Comparison of ENCODE assay signal across 13 cellular contexts in genomic region chr16:56265746-56266145, GRCh38.
"Had no signal": no experiment of that assay in that cellular context is flagged by ENCODE, and none has a peak within 500 bp of the region (broad histone marks: within the 10 kb centered on the region; RNA-seq: fewer than 3 reads in every experiment).

No MANE protein-coding gene starts in this region.

- H3K27ac ChIP-seq: foreskin keratinocyte, pancreas, SJSA1, skin epidermis, VCaP had no signal

- H3K27me3 Mint-ChIP-seq: brain had no signal

- DNase-seq: activated CD4-positive, alpha-beta T cell treated with anti-CD3 and anti-CD28 coated beads for 4 hours; activated CD8-positive, alpha-beta memory T cell treated with anti-CD3 and anti-CD28 coated beads for 24 hours; activated naive CD4-positive, alpha-beta T cell treated with anti-CD3 and anti-CD28 coated beads, Interleukin-2, amount 50 U/mL, for 16 hours; amniotic stem cell; foreskin keratinocyte; pancreas; stimulated activated CD4-positive, alpha-beta T cell treated with anti-CD3 and anti-CD28 coated beads, Interleukin-4, amount 100 ng/mL, for 4 hours; SW 1271; trophoblast cell had no signal

- ATAC-seq: foreskin keratinocyte, pancreas had no signal

- H3K4me3 Mint-ChIP-seq: brain had no signal

- H3K9me3 ChIP-seq: pancreas, SJSA1 had no signal
